Comparison of ENCODE assay signal across 1 cellular context in the genomic region with DNA sequence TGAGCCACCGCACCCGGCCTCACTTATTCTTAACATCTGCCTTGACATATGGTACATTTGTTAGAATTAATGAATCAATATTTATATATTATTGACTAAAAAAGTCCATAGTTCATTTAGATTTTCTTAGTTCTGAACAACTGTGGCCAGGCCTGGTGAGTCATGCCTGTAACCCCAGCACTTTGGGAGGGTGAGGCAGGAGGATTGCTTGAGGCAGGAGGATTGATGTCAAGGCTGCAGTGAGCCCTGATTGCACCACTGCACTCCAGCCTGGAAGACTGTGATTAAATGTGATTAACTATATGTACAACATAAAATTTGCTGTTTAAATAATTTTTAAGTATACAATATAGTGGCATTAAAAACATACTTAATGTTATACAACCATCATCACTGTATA.
TF ChIP-seq lines count a peak whose summit lies in the region.

No MANE protein-coding gene starts in this region.

TF ChIP-seq in WTC11, 78 proteins besides CTCF, POLR2A, EP300 and RAD21 (continued from another document):
- TF ChIP-seq, protein P1, sequence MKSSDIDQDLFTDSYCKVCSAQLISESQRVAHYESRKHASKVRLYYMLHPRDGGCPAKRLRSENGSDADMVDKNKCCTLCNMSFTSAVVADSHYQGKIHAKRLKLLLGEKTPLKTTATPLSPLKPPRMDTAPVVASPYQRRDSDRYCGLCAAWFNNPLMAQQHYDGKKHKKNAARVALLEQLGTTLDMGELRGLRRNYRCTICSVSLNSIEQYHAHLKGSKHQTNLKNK (CRISPR knock-in tag; IDR thresholded peaks at IDR 0.05) = no peak
- no peak for TF ChIP-seq TEAD1 (CRISPR knock-in tag; IDR thresholded peaks at IDR 0.05)
- no peak for TF ChIP-seq FOXK1 (CRISPR knock-in tag; IDR thresholded peaks at IDR 0.05)
- TF ChIP-seq ZNF232 (CRISPR knock-in tag; IDR thresholded peaks at IDR 0.05) = no peak
